Comparison of ENCODE assay signal across 9 cellular contexts in genomic region chr1:100622037-100622436, GRCh38.
A peak's percentile ranks its signal among the peaks of the same experiment; 100 is the strongest.
DNase-seq lines count a peak whose midpoint lies in the region; ATAC-seq, FAIRE-seq and TF ChIP-seq lines count a peak whose summit lies in the region.
"Had no signal": no experiment of that assay in that cellular context is flagged by ENCODE, and none has a peak within 500 bp of the region (broad histone marks: within the 10 kb centered on the region; RNA-seq: fewer than 3 reads in every experiment).

No MANE protein-coding gene starts in this region.

- H3K4ac ChIP-seq in mesendoderm (ENCODE audit: low read depth, low read length): no peak overlapping the region

- no peak overlapping the region for H3K56ac ChIP-seq in mesendoderm (ENCODE audit: low read length)

- H3K23ac ChIP-seq in mesendoderm (ENCODE audit: low read length): no peak overlapping the region

- no peaks in the 10 kb centered on the region for H3K4me1 ChIP-seq in mesendoderm (ENCODE audit: control insufficient read depth, low read depth, low read length)

- H2BK120ac ChIP-seq in mesendoderm (ENCODE audit: low read depth, low read length): no peak overlapping the region

- no peaks in the 10 kb centered on the region for H3K27me3 ChIP-seq in mesendoderm (ENCODE audit: insufficient read depth, low read length, poor library complexity)

- H3K79me1 ChIP-seq in mesendoderm (ENCODE audit: low read length): no peaks in the 10 kb centered on the region

- no peaks in the 10 kb centered on the region for H3K36me3 ChIP-seq in mesendoderm (ENCODE audit: control insufficient read depth, insufficient read depth, low read length)

- 100% methylated on average over 1 of the region's 1 CpG for WGBS in mesendoderm (ENCODE audit: extremely low coverage, insufficient coverage, low lambda C conversion rate)

- no peaks in the 10 kb centered on the region for H3K79me2 ChIP-seq in mesendoderm (ENCODE audit: control insufficient read depth, insufficient read depth, low read length)

- H2BK15ac ChIP-seq in mesendoderm (replicated peaks; ENCODE audit: low read depth): no peak overlapping the region

- ATAC-seq in HG03571 (IDR thresholded peaks at IDR 0.05; ENCODE audit: unreplicated experiment) (no peak), HG02798 (IDR thresholded peaks at IDR 0.05; ENCODE audit: poor library complexity, unreplicated experiment) (no peak), GM18498 (IDR thresholded peaks at IDR 0.05; ENCODE audit: unreplicated experiment) (no peak)
- ATAC-seq: GM12878 had no signal

- peak; percentile 97 for DNase-seq in AG10803 (ENCODE audit: low read depth)
- DNase-seq in HTR-8/SVneo (ENCODE audit: insufficient read length, low spot score): peak; percentile 55
- DNase-seq in choroid plexus epithelial cell (ENCODE audit: low read depth): peak; percentile 99
- DNase-seq in mesendoderm: peak; percentile 89
- DNase-seq in NCI-H1436 treated with DMSO at 0.1 percent for 48 hours (lab: John Stamatoyannopoulos, UW): no peak

- H4K8ac ChIP-seq in mesendoderm (ENCODE audit: low read depth, low read length): no peak overlapping the region

- no peak overlapping the region for H2BK5ac ChIP-seq in mesendoderm (ENCODE audit: low read length)

- no peak overlapping the region for H3K18ac ChIP-seq in mesendoderm (ENCODE audit: low read length)

- H3K27ac ChIP-seq in mesendoderm (ENCODE audit: low read depth, low read length): no peak overlapping the region

- H4K5ac ChIP-seq in mesendoderm (ENCODE audit: low read length): no peak overlapping the region

- no peak overlapping the region for H3K4me2 ChIP-seq in mesendoderm (ENCODE audit: low read length)

- TF ChIP-seq CTCF in AG10803 (conservative IDR thresholded peaks at IDR 0.05; ENCODE audit: low read length) (no peak), choroid plexus epithelial cell (conservative IDR thresholded peaks at IDR 0.05; ENCODE audit: low read depth, low read length) (no peak)

- no peak overlapping the region for H3K4me3 ChIP-seq in AG10803 (ENCODE audit: low read length)
- no peak overlapping the region for H3K4me3 ChIP-seq in choroid plexus epithelial cell (ENCODE audit: low read depth, low read length)
- no peak overlapping the region for H3K4me3 ChIP-seq in mesendoderm (ENCODE audit: low read length)
- H3K4me3 ChIP-seq: GM12878 had no signal

- H2AK5ac ChIP-seq in mesendoderm (ENCODE audit: low read length): no peak overlapping the region

- FAIRE-seq in HTR-8/SVneo (lab: Jason Lieb, UNC): peak; percentile 26
- FAIRE-seq: GM12878 had no signal

- no peak overlapping the region for H3K9ac ChIP-seq in mesendoderm (ENCODE audit: low read length)
